ENCODE assay signal across 8 cellular contexts in the genomic region with DNA sequence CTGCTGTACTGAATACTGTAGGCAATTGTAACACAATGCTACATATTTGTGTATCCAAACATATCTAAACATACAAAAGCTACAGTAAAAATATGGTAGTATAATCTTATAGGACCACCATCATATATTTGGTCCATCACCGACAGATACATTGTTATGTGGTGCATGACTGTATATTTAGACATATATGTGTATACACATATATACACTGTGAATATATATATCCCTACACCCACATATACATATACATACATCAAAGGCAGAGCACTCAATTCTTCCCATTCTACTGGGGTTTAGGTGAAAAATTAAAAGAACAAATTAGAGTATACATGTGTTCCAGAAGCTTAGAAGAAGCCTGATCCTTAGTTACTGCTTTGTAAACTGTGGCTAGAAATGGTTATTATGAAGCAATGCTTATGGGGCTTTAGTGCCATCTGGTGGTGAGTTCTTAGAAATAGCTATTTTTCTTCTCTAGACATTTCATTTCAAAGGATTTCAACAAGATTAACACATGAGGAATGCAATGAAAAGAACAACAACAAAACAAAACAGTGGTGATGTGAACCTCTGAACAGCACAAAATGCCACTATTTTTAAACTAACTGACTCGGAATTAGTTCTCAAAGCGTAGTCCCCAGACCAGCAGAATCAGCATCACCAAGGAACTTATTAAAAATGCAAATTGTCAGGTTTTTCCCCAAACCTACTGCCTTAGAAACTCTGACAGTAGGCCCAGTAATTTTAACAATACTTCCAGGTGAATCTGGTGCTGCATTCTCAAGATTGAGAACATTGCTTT. TPM values are rescaled to one million over a fixed set of nuclear protein-coding genes. Genes with fewer than 3 reads are reported as not detected.
DNase-seq lines count a peak whose midpoint lies in the region; ATAC-seq, FAIRE-seq and TF ChIP-seq lines count a peak whose summit lies in the region.

No MANE protein-coding gene starts in this region.

- H3K4me1 ChIP-seq in KMS-11 (ENCODE audit: low read depth, poor library complexity, severe bottlenecking) (no peaks in the 10 kb centered on the region), foreskin keratinocyte (no peaks in the 10 kb centered on the region), small intestine (ENCODE audit: control insufficient read depth in 2 of 2, insufficient read depth in 1 of 2, low read depth in 1 of 2, low read length in 1 of 2) (no peaks in the 10 kb centered on the region)

- no peak overlapping the region for H3K27ac ChIP-seq in KMS-11
- H3K27ac ChIP-seq in foreskin keratinocyte, result no peak overlapping the region
- H3K27ac ChIP-seq in small intestine (ENCODE audit: low read depth in 1 of 2, low read length in 1 of 2), result no peak overlapping the region

- no peak overlapping the region for H3K9ac ChIP-seq in KMS-11

- no peaks in the 10 kb centered on the region for H4K20me1 ChIP-seq in KMS-11 (ENCODE audit: insufficient read depth)

- ATAC-seq in GM18858 (IDR thresholded peaks at IDR 0.05; ENCODE audit: unreplicated experiment) (peak; percentile 45), SK-N-SH treated with all-trans-retinoic acid at 6 μM for 48 hours (peak; percentile 74), foreskin keratinocyte (peak; percentile 70), GM19023 (IDR thresholded peaks at IDR 0.05; ENCODE audit: unreplicated experiment) (no peak)

- CTCF ChIA-PET in BJ (lab: Yijun Ruan, JAX), result interaction anchor here (0.6 to 5.5 kb wide), 19 partner anchors 8 to 1219 kb away, joined by 3 to 34 read pairs (median 4); no protein-coding TSS in a partner anchor

- 41 to 44% (median 43%) methylated on average over 3 of the region's 3 CpGs for WGBS in small intestine, 3 donors

- POLR2A ChIA-PET in BJ (lab: Charles Lee), result no interaction called here

- no peaks in the 10 kb centered on the region for H3K36me3 ChIP-seq in BJ (ENCODE audit: control insufficient read depth, insufficient read depth, low read length)
- no peaks in the 10 kb centered on the region for H3K36me3 ChIP-seq in KMS-11 (ENCODE audit: insufficient read depth)
- no peaks in the 10 kb centered on the region for H3K36me3 ChIP-seq in small intestine (ENCODE audit: control insufficient read depth in 2 of 2, insufficient read depth in 2 of 2, low read length in 2 of 2)

- H3K79me2 ChIP-seq in KMS-11 (ENCODE audit: insufficient read depth, low read depth), result no peaks in the 10 kb centered on the region

- DNase-seq in BJ (ENCODE audit: low read depth), result no peak
- DNase-seq in foreskin keratinocyte, result peak in 1 of 2 donors; percentile 24
- peak; percentile 30 for DNase-seq in small intestine
- no peak for DNase-seq in activated CD8-positive, alpha-beta memory T cell treated with anti-CD3 and anti-CD28 coated beads, Interleukin-2, amount 50 U/mL, for 48 hours

- TF ChIP-seq CTCF in BJ (IDR thresholded peaks at IDR 0.05; ENCODE audit: insufficient read depth, low read depth, low read length), result peak; percentile 71
- peak; percentile 71 for TF ChIP-seq CTCF in KMS-11 (conservative IDR thresholded peaks at IDR 0.05; ENCODE audit: low read depth, low read length)
- peak; percentile 78 for TF ChIP-seq CTCF in foreskin keratinocyte (conservative IDR thresholded peaks at IDR 0.05)

- no peak for FAIRE-seq in small intestine (lab: Jason Lieb, UNC)

- no peak overlapping the region for H2AFZ ChIP-seq in KMS-11 (ENCODE audit: low read depth)

- H3K4me3 ChIP-seq in BJ (ENCODE audit: low read depth, low read length) (no peak overlapping the region), KMS-11 (IDR thresholded peaks at IDR 0.05; ENCODE audit: insufficient read depth, low read depth, low read length) (no peak overlapping the region), small intestine (ENCODE audit: low read depth in 1 of 2, low read length in 2 of 2) (no peak overlapping the region)

- H3K9me3 ChIP-seq in small intestine (ENCODE audit: control insufficient read depth, low read depth), result no peaks in the 10 kb centered on the region

- H3K4me2 ChIP-seq in KMS-11, result no peak overlapping the region

- H3K27me3 ChIP-seq in BJ (ENCODE audit: control insufficient read depth, insufficient read depth, low read length), result no peaks in the 10 kb centered on the region; the same call in 1 of the 2 replicates
- H3K27me3 ChIP-seq in KMS-11 (ENCODE audit: insufficient read depth, low read depth), result no peaks in the 10 kb centered on the region
- peaks cover 9% of the 10 kb centered on the region for H3K27me3 ChIP-seq in foreskin keratinocyte
- H3K27me3 ChIP-seq in small intestine (ENCODE audit: control insufficient read depth in 2 of 2, insufficient read depth in 2 of 2, low read length in 2 of 2), result no peaks in the 10 kb centered on the region

TF ChIP-seq in SK-N-SH treated with all-trans-retinoic acid at 6 μM for 48 hours, 23 proteins besides CTCF, POLR2A, EP300 and RAD21:
- no peak for TF ChIP-seq GLIS3 (CRISPR knock-in tag; IDR thresholded peaks at IDR 0.05)
- TF ChIP-seq PPARA (CRISPR knock-in tag; IDR thresholded peaks at IDR 0.05; ENCODE audit: borderline replicate concordance), result no peak
- no peak for TF ChIP-seq ISL1 (CRISPR knock-in tag; IDR thresholded peaks at IDR 0.05)
- no peak for TF ChIP-seq POU6F1 (CRISPR knock-in tag; IDR thresholded peaks at IDR 0.05; ENCODE audit: borderline replicate concordance, low read depth)

RNA-seq across cellular contexts. Expression of gene PKHD1, which starts 38.0 kb away (rescaled TPM):
- polyA plus RNA-seq in BJ (2011; rRNA removed), result not detected in 2 replicates
- not detected in 2 replicates for polyA minus RNA-seq in BJ (2011; rRNA and poly(A)+ RNA removed)
- not detected in 2 replicates for total RNA-seq in foreskin keratinocyte
- not detected in 2 replicates for polyA plus RNA-seq in foreskin keratinocyte
- under 1 TPM in 1 of 3 donors, not detected in 2; under 0.01 TPM for polyA plus RNA-seq in small intestine
